In genomic region chr19:45933759-45934158, GRCh38 we compare ENCODE assay signal across 27 cellular contexts. TPM values are rescaled to one million over a fixed set of nuclear protein-coding genes. Genes with fewer than 3 reads are reported as not detected.
"Had no signal": no experiment of that assay in that cellular context is flagged by ENCODE, and none has a peak within 500 bp of the region (broad histone marks: within the 10 kb centered on the region; RNA-seq: fewer than 3 reads in every experiment).

No MANE protein-coding gene starts in this region.

- H3K27ac ChIP-seq: suprapubic skin, testis, thoracic aorta, thyroid gland, tibial artery, tibial nerve, transverse colon, upper lobe of right lung, uterus, vagina had no signal

- H3K36me3 ChIP-seq: suprapubic skin, thoracic aorta, thyroid gland, tibial artery, tibial nerve, transverse colon, upper lobe of right lung, uterus, vagina had no signal

- H3K4me1 ChIP-seq: suprapubic skin, testis, thyroid gland, tibial artery, tibial nerve, transverse colon, upper lobe of left lung, upper lobe of right lung, uterus, vagina had no signal

- H3K9me3 ChIP-seq: suprapubic skin, testis, thoracic aorta, thyroid gland, tibial nerve, transverse colon, upper lobe of left lung, upper lobe of right lung, uterus, vagina had no signal

- H3K4me3 ChIP-seq: suprapubic skin, testis, thoracic aorta, thyroid gland, tibial artery, tibial nerve, transverse colon, upper lobe of left lung, upper lobe of right lung, uterus, vagina had no signal

- H3K27me3 ChIP-seq: testis, thyroid gland, upper lobe of left lung, vagina had no signal

- DNase-seq: stimulated activated CD4-positive, alpha-beta T cell treated with anti-CD3 and anti-CD28 coated beads, Interleukin-2, amount 100 ng/mL, for 48 hours; stimulated activated CD4-positive, alpha-beta T cell treated with anti-CD3 and anti-CD28 coated beads, Interleukin-4, amount 100 ng/mL, for 1 hour; stimulated activated CD4-positive, alpha-beta T cell treated with anti-CD3 and anti-CD28 coated beads, Interleukin-4, amount 100 ng/mL, for 24 hours; stimulated activated CD4-positive, alpha-beta T cell treated with anti-CD3 and anti-CD28 coated beads, Interleukin-4, amount 100 ng/mL, for 4 hours; stimulated activated CD8-positive, alpha-beta memory T cell treated with anti-CD3 and anti-CD28 coated beads, Interleukin-4, amount 100 ng/mL, for 48 hours; stimulated activated naive B cell treated with anti-CD40 and anti-IgM and Interleukin-4, amounts not matched to agents 10 μg/mL and 1 μg/mL and 100 μg/mL, for 72 hours; stimulated activated naive CD4-positive, alpha-beta T cell; stimulated activated naive CD4-positive, alpha-beta T cell treated with Interleukin-2 at 50 U/mL for 16 hours; stimulated activated naive CD8-positive, alpha-beta T cell treated with anti-CD3 and anti-CD28 coated beads, Interleukin-15, amount 100 ng/mL, for 72 hours; stimulated activated naive CD8-positive, alpha-beta T cell treated with anti-CD3 and anti-CD28 coated beads, Interleukin-15, Interleukin-2, amounts not matched to agents 100 U/mL and 50 U/mL, for 24 hours; substantia nigra; testis; thyroid gland; tibial artery; transverse colon; trophoblast cell; upper lobe of right lung; uterus had no signal

RNA-seq across cellular contexts. Expression of gene NANOS2, which starts 19.2 kb away (rescaled TPM):
- total RNA-seq: subcutaneous adipose tissue, suprapubic skin, temporal lobe, thoracic aorta, thyroid gland, tibial nerve, transverse colon, upper lobe of left lung, upper lobe of right lung, ureter, urinary bladder, uterus, vagina had no signal
- polyA plus RNA-seq: urinary bladder had no signal
